In the genomic region with DNA sequence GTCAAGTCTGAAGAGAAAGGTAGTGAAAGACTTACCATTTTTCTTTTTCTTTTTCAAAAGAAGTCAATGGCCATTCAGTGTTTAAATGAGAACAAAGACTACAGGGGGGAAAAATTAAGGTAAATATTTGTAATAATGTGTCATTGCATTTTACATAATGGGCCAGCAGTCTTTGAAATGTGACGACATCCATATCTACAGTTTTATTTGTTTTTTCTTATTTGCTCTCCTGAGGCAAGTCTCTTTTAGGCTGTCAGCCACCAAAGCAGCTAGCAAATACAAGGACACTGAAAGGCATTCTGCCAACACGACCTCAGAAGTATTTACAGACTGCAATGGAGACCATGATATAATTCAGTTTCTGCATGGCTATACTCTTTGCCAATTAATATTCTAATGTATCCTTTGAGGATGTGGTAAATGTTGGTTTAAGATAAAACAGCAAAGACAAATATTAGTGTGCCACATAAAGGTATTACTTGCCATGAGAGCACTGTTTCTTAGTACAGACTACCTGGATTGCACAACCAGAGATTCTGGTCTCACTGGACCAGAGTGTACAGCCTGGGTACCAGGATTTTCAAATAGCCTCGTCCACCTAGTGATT, we compare ENCODE assay signal across 13 cellular contexts.
DNase-seq lines count a peak whose midpoint lies in the region; ATAC-seq and TF ChIP-seq lines count a peak whose summit lies in the region.
"Had no signal": no experiment of that assay in that cellular context is flagged by ENCODE, and none has a peak within 500 bp of the region (broad histone marks: within the 10 kb centered on the region; RNA-seq: fewer than 3 reads in every experiment).

No MANE protein-coding gene starts in this region.

- H3K4me3 ChIP-seq in adipocyte (ENCODE audit: low read length) (no peak overlapping the region), suprapubic skin (no peak overlapping the region), brain microvascular endothelial cell (ENCODE audit: low read depth, low read length) (no peak overlapping the region), aorta (ENCODE audit: low read length in 2 of 2) (no peak overlapping the region)

- H3K9me3 ChIP-seq in adipocyte (ENCODE audit: control insufficient read depth, low read length), result no peaks in the 10 kb centered on the region
- no peaks in the 10 kb centered on the region for H3K9me3 ChIP-seq in suprapubic skin
- no peaks in the 10 kb centered on the region for H3K9me3 ChIP-seq in aorta (ENCODE audit: control insufficient read depth, low read length)

- WGBS in suprapubic skin, result 45% methylated on average over 3 of the region's 3 CpGs
- 16 to 21% methylated on average over 3 of the region's 3 CpGs for WGBS in aorta, 2 donors

- intact Hi-C loops in aorta (cut with DNase I), result loop anchor here in 1 of 2 donors (10.0 kb wide), 1 partner anchor 291 kb away; no protein-coding TSS in a partner anchor

- no peak for TF ChIP-seq EP300 in suprapubic skin (IDR thresholded peaks at IDR 0.05)

- TF ChIP-seq POLR2A in suprapubic skin (IDR thresholded peaks at IDR 0.05), result no peak

- H3K4me1 ChIP-seq in adipocyte (ENCODE audit: control insufficient read depth, insufficient read depth, low read length) (peaks cover 7% of the 10 kb centered on the region), suprapubic skin (no peaks in the 10 kb centered on the region), aorta (ENCODE audit: control insufficient read depth in 1 of 2, insufficient read depth in 2 of 2, low read length in 2 of 2) (no peaks in the 10 kb centered on the region)

- POLR2A ChIA-PET in RWPE1 (lab: Yijun Ruan, JAX; ENCODE audit: low non-redundant PET), result no interaction called here

- CTCF ChIA-PET in RWPE1 (lab: Yijun Ruan, JAX), result interaction anchor here (0.6 to 0.8 kb wide), 2 partner anchors 102 to 145 kb away, joined by 4 read pairs; no protein-coding TSS in a partner anchor

- no peak overlapping the region for H3K27ac ChIP-seq in suprapubic skin
- H3K27ac ChIP-seq in brain microvascular endothelial cell, result no peak overlapping the region
- H3K27ac ChIP-seq in aorta (ENCODE audit: low read depth in 1 of 2, low read length in 2 of 2), result no peak overlapping the region
- no peak overlapping the region for H3K27ac ChIP-seq in RWPE1
- H3K27ac ChIP-seq: KMS-11 had no signal

- DNase-seq in COLO668 (lab: John Stamatoyannopoulos, UW; ENCODE audit: unreplicated experiment) (peak; percentile 47), LoVo (ENCODE audit: low spot score) (peak; percentile 55), adipocyte (ENCODE audit: low read depth) (peak; percentile 46), left lobe of liver (ENCODE audit: low spot score) (peak; percentile 73), suprapubic skin (ENCODE audit: low spot score in 2 of 2) (no peak), brain microvascular endothelial cell (no peak), aorta (no peak), RWPE1 (ENCODE audit: low spot score) (no peak)
- DNase-seq: amniotic stem cell; erythroblast; stimulated activated CD4-positive, alpha-beta T cell treated with anti-CD3 and anti-CD28 coated beads, Interleukin-2, amount 100 ng/mL, for 24 hours had no signal

- no peak overlapping the region for H3K9ac ChIP-seq in adipocyte (ENCODE audit: low read length)
- H3K9ac ChIP-seq: KMS-11 had no signal

- no peaks in the 10 kb centered on the region for H3K27me3 ChIP-seq in adipocyte (replicated peaks; ENCODE audit: control insufficient read depth, insufficient read depth, low read length)
- H3K27me3 ChIP-seq in suprapubic skin, result no peaks in the 10 kb centered on the region
- H3K27me3 ChIP-seq in brain microvascular endothelial cell (replicated peaks), result no peaks in the 10 kb centered on the region
- no peaks in the 10 kb centered on the region for H3K27me3 ChIP-seq in aorta (ENCODE audit: control insufficient read depth in 1 of 2, insufficient read depth in 2 of 2, low read length in 1 of 2)

- H3K36me3 ChIP-seq in adipocyte (ENCODE audit: control insufficient read depth, insufficient read depth, low read length, severe bottlenecking) (no peaks in the 10 kb centered on the region), suprapubic skin (no peaks in the 10 kb centered on the region), brain microvascular endothelial cell (replicated peaks) (no peaks in the 10 kb centered on the region), aorta (ENCODE audit: control insufficient read depth in 1 of 2, insufficient read depth in 2 of 2, low read length in 1 of 2) (no peaks in the 10 kb centered on the region)

- ATAC-seq in left lobe of liver, result peak; percentile 91
- ATAC-seq in aorta (ENCODE audit: low FRiP score), result no peak
- ATAC-seq: HCT116 had no signal

- in situ Hi-C loops in brain microvascular endothelial cell (cut with HindIII; ENCODE audit: low pct_ligation_motif_present, low sequenced_read_pairs), result no loop called here

- TF ChIP-seq CTCF in suprapubic skin (IDR thresholded peaks at IDR 0.05) (no peak), brain microvascular endothelial cell (IDR thresholded peaks at IDR 0.05; ENCODE audit: low read depth, low read length, missing control alignments) (no peak), RWPE1 (conservative IDR thresholded peaks at IDR 0.05; ENCODE audit: low read depth) (no peak)

Comparison
In these comparisons a context has a peak if more than half of its experiments do, and no peak if none do; other contexts are left out.
1. DNase-seq: peak in COLO668 (single experiment), LoVo (single experiment), adipocyte (single experiment) and left lobe of liver (single experiment); none in suprapubic skin (0 of 2), brain microvascular endothelial cell (single experiment), aorta (0 of 2) and RWPE1 (single experiment).